Comparison of ENCODE assay signal across 11 cellular contexts in the genomic region with DNA sequence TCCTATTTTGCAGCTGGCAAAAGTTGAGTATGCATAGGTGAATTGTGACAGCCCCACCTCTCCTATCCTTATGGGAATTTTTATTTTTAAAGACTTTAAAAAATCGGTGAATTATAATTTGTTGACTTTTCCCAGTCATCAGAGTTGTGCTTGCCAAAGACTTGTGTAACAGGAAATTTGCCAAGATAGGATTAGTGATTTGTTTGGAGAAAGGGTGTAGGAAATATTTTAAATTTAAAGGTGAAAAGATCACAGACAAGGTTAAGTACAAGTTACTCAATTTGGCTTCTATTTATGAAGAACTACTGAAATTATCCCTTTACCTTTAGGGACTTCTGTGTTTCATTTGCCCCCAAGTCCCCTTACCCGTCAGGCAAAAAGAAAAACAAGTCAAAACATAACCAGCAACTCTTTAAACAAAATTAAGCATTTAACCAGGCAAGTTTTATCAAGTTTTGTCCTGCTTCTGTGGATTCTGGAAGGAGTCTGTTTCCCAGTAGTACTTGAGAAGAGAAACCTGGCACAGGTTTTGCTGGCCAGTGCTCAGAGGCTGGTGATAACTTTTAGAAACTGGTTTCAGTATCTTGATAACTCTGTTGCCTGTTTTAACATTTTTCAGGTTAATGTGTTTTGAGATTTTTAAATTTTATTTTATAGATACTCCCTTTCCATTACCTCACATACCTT.
DNase-seq lines count a peak whose midpoint lies in the region; ATAC-seq and TF ChIP-seq lines count a peak whose summit lies in the region.
"Had no signal": no experiment of that assay in that cellular context is flagged by ENCODE, and none has a peak within 500 bp of the region (broad histone marks: within the 10 kb centered on the region; RNA-seq: fewer than 3 reads in every experiment).

No MANE protein-coding gene starts in this region.

- H3K27ac ChIP-seq in VCaP (peak overlapping the region; percentile 13; the same call in 1 of the 2 replicates), epithelial cell of prostate (peak overlapping the region; percentile 93), tibial nerve (peak overlapping the region in 3 of 4 donors; percentile 20 to 67 (median 64))
- no peak overlapping the region for H3K27ac ChIP-seq in CD4-positive, alpha-beta memory T cell (ENCODE audit: low read depth, low read length)

- H3K4me3 Mint-ChIP-seq in CD4-positive, alpha-beta memory T cell, result no peak overlapping the region
- H3K4me3 Mint-ChIP-seq: activated CD4-positive, alpha-beta memory T cell treated with anti-CD3 and anti-CD28 coated beads, Interleukin-2, amount 10 ng/mL, durations not matched to agents 7 days and 5 days; stimulated activated naive CD8-positive, alpha-beta T cell treated with anti-CD3 and anti-CD28 coated beads, Interleukin-15, Interleukin-2, amounts not matched to agents 100 ng/mL and 50 ng/mL, for 24 hours had no signal

- H3K9me3 Mint-ChIP-seq in CD4-positive, alpha-beta memory T cell, result no peaks in the 10 kb centered on the region
- H3K9me3 Mint-ChIP-seq: activated CD4-positive, alpha-beta memory T cell treated with anti-CD3 and anti-CD28 coated beads, Interleukin-2, amount 10 ng/mL, durations not matched to agents 7 days and 5 days; stimulated activated naive CD8-positive, alpha-beta T cell treated with anti-CD3 and anti-CD28 coated beads, Interleukin-15, Interleukin-2, amounts not matched to agents 100 ng/mL and 50 ng/mL, for 24 hours had no signal

- H3K4me1 Mint-ChIP-seq in CD4-positive, alpha-beta memory T cell, result no peaks in the 10 kb centered on the region

- H3K36me3 ChIP-seq in tibial nerve, result no peaks in the 10 kb centered on the region
- H3K36me3 ChIP-seq in CD4-positive, alpha-beta memory T cell (ENCODE audit: insufficient read depth, low read length), result no peaks in the 10 kb centered on the region

- peaks cover 0 to 15% (median 0%) of the 10 kb centered on the region in 4 donors for H3K4me1 ChIP-seq in tibial nerve
- H3K4me1 ChIP-seq in CD4-positive, alpha-beta memory T cell (ENCODE audit: insufficient read depth, low read length), result no peaks in the 10 kb centered on the region

- CTCF ChIA-PET in CD4-positive, alpha-beta memory T cell (lab: Charles Lee; ENCODE audit: partially characterized antibody), result no interaction called here

- TF ChIP-seq CTCF in VCaP (conservative IDR thresholded peaks at IDR 0.05), result no peak
- no peak for TF ChIP-seq CTCF in tibial nerve (IDR thresholded peaks at IDR 0.05)

- H3K9me3 ChIP-seq in tibial nerve, result no peaks in the 10 kb centered on the region
- H3K9me3 ChIP-seq in CD4-positive, alpha-beta memory T cell (ENCODE audit: control insufficient read depth in 1 of 2, low read length in 2 of 2), result no peaks in the 10 kb centered on the region

- no peaks in the 10 kb centered on the region for H3K36me3 Mint-ChIP-seq in CD4-positive, alpha-beta memory T cell

- DNase-seq in epithelial cell of prostate (ENCODE audit: low read depth, low spot score) (no peak), left lobe of liver (ENCODE audit: low spot score) (no peak), tibial nerve (ENCODE audit: low spot score in 2 of 2) (no peak), posterior vena cava (ENCODE audit: low spot score) (no peak)
- no peak for DNase-seq in CD4-positive, alpha-beta memory T cell
- DNase-seq: activated CD4-positive, alpha-beta memory T cell treated with anti-CD3 and anti-CD28 coated beads, Interleukin-2, amount 10 ng/mL, durations not matched to agents 7 days and 5 days; H7; T1000 had no signal

- intact Hi-C loops in posterior vena cava (cut with DNase I), result no loop called here
- intact Hi-C loops in CD4-positive, alpha-beta memory T cell (cut with micrococcal nuclease), result no loop called here

- no peak for TF ChIP-seq EP300 in tibial nerve (IDR thresholded peaks at IDR 0.05)

- 37 to 53% methylated on average over 2 of the region's 2 CpGs for WGBS in tibial nerve, 2 donors

- H3K27me3 ChIP-seq in tibial nerve, result no peaks in the 10 kb centered on the region
- H3K27me3 ChIP-seq in CD4-positive, alpha-beta memory T cell (ENCODE audit: insufficient read depth, low read length), result no peaks in the 10 kb centered on the region

- H3K27ac Mint-ChIP-seq in CD4-positive, alpha-beta memory T cell, result no peak overlapping the region
- H3K27ac Mint-ChIP-seq: activated CD4-positive, alpha-beta memory T cell treated with anti-CD3 and anti-CD28 coated beads, Interleukin-2, amount 10 ng/mL, durations not matched to agents 7 days and 5 days; stimulated activated naive CD8-positive, alpha-beta T cell treated with anti-CD3 and anti-CD28 coated beads, Interleukin-15, Interleukin-2, amounts not matched to agents 100 ng/mL and 50 ng/mL, for 24 hours had no signal

- POLR2A ChIA-PET in CD4-positive, alpha-beta memory T cell (lab: Charles Lee; ENCODE audit: partially characterized antibody), result no interaction called here

- H3K27me3 Mint-ChIP-seq in CD4-positive, alpha-beta memory T cell, result peaks cover 0 to 2% of the 10 kb centered on the region in 2 donors

- no peak for TF ChIP-seq POLR2A in tibial nerve (IDR thresholded peaks at IDR 0.05)

- peak; percentile 52 for ATAC-seq in left lobe of liver
- no peak for ATAC-seq in HG02938 (IDR thresholded peaks at IDR 0.05; ENCODE audit: unreplicated experiment)

- H3K4me3 ChIP-seq in tibial nerve, result no peak overlapping the region
- H3K4me3 ChIP-seq in CD4-positive, alpha-beta memory T cell (ENCODE audit: low read length in 2 of 2), result no peak overlapping the region
